8 cellular contexts compared by ENCODE assay signal in genomic region chrX:71095555-71095970, GRCh38. TPM values are rescaled to one million over a fixed set of nuclear protein-coding genes. Genes with fewer than 3 reads are reported as not detected.
A peak's percentile ranks its signal among the peaks of the same experiment; 100 is the strongest.
DNase-seq lines count a peak whose midpoint lies in the region; ATAC-seq and FAIRE-seq lines count a peak whose summit lies in the region.

FOXO4 (plus strand) TSS chrX:71095851; CDS start chrX:71096529, 678 bp downstream.

- peak; percentile 87 for ATAC-seq in GM21737 (IDR thresholded peaks at IDR 0.05; ENCODE audit: unreplicated experiment)
- peak; percentile 83 to 86 for ATAC-seq in naive thymus-derived CD8-positive, alpha-beta T cell
- peak; percentile 93 to 94 for ATAC-seq in stimulated activated naive B cell treated with anti-CD40 and anti-IgM and Interleukin-4, amounts not matched to agents 10 μg/mL and 1 μg/mL and 100 μg/mL, for 72 hours (replicated peaks)

- peak within 1 kb of the TSS; percentile 84 to 99 (median 96) for H3K27ac Mint-ChIP-seq in naive thymus-derived CD8-positive, alpha-beta T cell
- peak within 1 kb of the TSS; percentile 96 for H3K27ac Mint-ChIP-seq in stimulated activated naive B cell treated with anti-CD40 and anti-IgM and Interleukin-4, amounts not matched to agents 10 μg/mL and 1 μg/mL and 100 μg/mL, for 72 hours

- H3K9me3 Mint-ChIP-seq in naive thymus-derived CD8-positive, alpha-beta T cell: no peaks in the 10 kb centered on the region
- H3K9me3 Mint-ChIP-seq in stimulated activated naive B cell treated with anti-CD40 and anti-IgM and Interleukin-4, amounts not matched to agents 10 μg/mL and 1 μg/mL and 100 μg/mL, for 72 hours: no peaks in the 10 kb centered on the region

- POLR2A ChIA-PET in naive thymus-derived CD8-positive, alpha-beta T cell (lab: Charles Lee): interaction anchor here (1.2 to 2.1 kb wide), 6 partner anchors 10 to 87 kb away, joined by 3 to 17 read pairs (median 6); partner anchors contain the start of genes IL2RG, MED12 and SNX12

- no peaks in the 10 kb centered on the region for H3K36me3 ChIP-seq in KOPT-K1 (ENCODE audit: insufficient read depth, low read length)

- no peaks in the 10 kb centered on the region for H3K27me3 Mint-ChIP-seq in naive thymus-derived CD8-positive, alpha-beta T cell
- H3K27me3 Mint-ChIP-seq in stimulated activated naive B cell treated with anti-CD40 and anti-IgM and Interleukin-4, amounts not matched to agents 10 μg/mL and 1 μg/mL and 100 μg/mL, for 72 hours: peaks cover 0 to 10% of the 10 kb centered on the region in 2 donors

- H3K4me1 Mint-ChIP-seq in naive thymus-derived CD8-positive, alpha-beta T cell: peaks cover 11 to 41% (median 36%) of the 10 kb centered on the region in 4 donors
- peaks cover 12 to 20% of the 10 kb centered on the region in 2 donors for H3K4me1 Mint-ChIP-seq in stimulated activated naive B cell treated with anti-CD40 and anti-IgM and Interleukin-4, amounts not matched to agents 10 μg/mL and 1 μg/mL and 100 μg/mL, for 72 hours

- H3K9me3 ChIP-seq in KOPT-K1 (ENCODE audit: insufficient read depth, low read length, poor library complexity, severe bottlenecking): no peaks in the 10 kb centered on the region

- H3K4me3 Mint-ChIP-seq in naive thymus-derived CD8-positive, alpha-beta T cell: peak within 1 kb of the TSS; percentile 91 to 96 (median 94)
- H3K4me3 Mint-ChIP-seq in stimulated activated naive B cell treated with anti-CD40 and anti-IgM and Interleukin-4, amounts not matched to agents 10 μg/mL and 1 μg/mL and 100 μg/mL, for 72 hours: peak within 1 kb of the TSS; percentile 87 to 97

- DNase-seq in DMS153 treated with DMSO at 0.1 percent for 48 hours (lab: John Stamatoyannopoulos, UW; ENCODE audit: unreplicated experiment): peak; percentile 6
- peak; percentile 66 for DNase-seq in RCC 7860 (ENCODE audit: low spot score)
- DNase-seq in activated T-helper 1 cell treated with Interleukin-2 at 50 U/mL for 16 hours (ENCODE audit: low read depth): peak; percentile 81
- DNase-seq in fibroblast of gingiva (ENCODE audit: low read depth): peak; percentile 79
- peak; percentile 74 to 94 (median 87) for DNase-seq in naive thymus-derived CD8-positive, alpha-beta T cell
- peak; percentile 84 for DNase-seq in stimulated activated naive B cell treated with anti-CD40 and anti-IgM and Interleukin-4, amounts not matched to agents 10 μg/mL and 1 μg/mL and 100 μg/mL, for 72 hours

- H3K27ac ChIP-seq in KOPT-K1 (ENCODE audit: low read depth, low read length, poor library complexity, severe bottlenecking): peak within 1 kb of the TSS; percentile 65

- no peaks in the 10 kb centered on the region for H3K36me3 Mint-ChIP-seq in naive thymus-derived CD8-positive, alpha-beta T cell
- no peaks in the 10 kb centered on the region for H3K36me3 Mint-ChIP-seq in stimulated activated naive B cell treated with anti-CD40 and anti-IgM and Interleukin-4, amounts not matched to agents 10 μg/mL and 1 μg/mL and 100 μg/mL, for 72 hours

- FAIRE-seq in RCC 7860 (lab: Jason Lieb, UNC): peak; percentile 54

RNA-seq across cellular contexts. Expression of gene FOXO4, which starts in this region (rescaled TPM):
- 10 to 100 TPM; 26.6 to 33.7 TPM for total RNA-seq in naive thymus-derived CD8-positive, alpha-beta T cell
- polyA plus RNA-seq in naive thymus-derived CD8-positive, alpha-beta T cell: 1 to 10 TPM; 1.3 to 2.1 (median 1.7) TPM

Comparison
In these comparisons a context has a peak if more than half of its experiments do, and no peak if none do; other contexts are left out.
1. Peak in every context shown above with its lines: DNase-seq, ATAC-seq and H3K27ac ChIP-seq.
2. DNase-seq: peak in every context shown above with its lines; median percentile 87 in naive thymus-derived CD8-positive, alpha-beta T cell; 84 in stimulated activated naive B cell treated with anti-CD40 and anti-IgM and Interleukin-4, amounts not matched to agents 10 μg/mL and 1 μg/mL and 100 μg/mL, for 72 hours; 81 in activated T-helper 1 cell treated with Interleukin-2 at 50 U/mL for 16 hours; 79 in fibroblast of gingiva; 66 in RCC 7860; 6 in DMS153 treated with DMSO at 0.1 percent for 48 hours.